Comparison of ENCODE assay signal across 1 cellular context in genomic region chr12:50275127-50275526, GRCh38.
TF ChIP-seq lines count a peak whose summit lies in the region.

No MANE protein-coding gene starts in this region.

TF ChIP-seq in K562, 482 proteins besides CTCF, POLR2A, EP300 and RAD21:
- peak; percentile 66 for TF ChIP-seq CEBPB (tag; IDR thresholded peaks at IDR 0.05)
TF ChIP-seq in K562: peak in this region for 1; not testable (repeated sequence) for 481.
